8 cellular contexts compared by ENCODE assay signal in the genomic region with DNA sequence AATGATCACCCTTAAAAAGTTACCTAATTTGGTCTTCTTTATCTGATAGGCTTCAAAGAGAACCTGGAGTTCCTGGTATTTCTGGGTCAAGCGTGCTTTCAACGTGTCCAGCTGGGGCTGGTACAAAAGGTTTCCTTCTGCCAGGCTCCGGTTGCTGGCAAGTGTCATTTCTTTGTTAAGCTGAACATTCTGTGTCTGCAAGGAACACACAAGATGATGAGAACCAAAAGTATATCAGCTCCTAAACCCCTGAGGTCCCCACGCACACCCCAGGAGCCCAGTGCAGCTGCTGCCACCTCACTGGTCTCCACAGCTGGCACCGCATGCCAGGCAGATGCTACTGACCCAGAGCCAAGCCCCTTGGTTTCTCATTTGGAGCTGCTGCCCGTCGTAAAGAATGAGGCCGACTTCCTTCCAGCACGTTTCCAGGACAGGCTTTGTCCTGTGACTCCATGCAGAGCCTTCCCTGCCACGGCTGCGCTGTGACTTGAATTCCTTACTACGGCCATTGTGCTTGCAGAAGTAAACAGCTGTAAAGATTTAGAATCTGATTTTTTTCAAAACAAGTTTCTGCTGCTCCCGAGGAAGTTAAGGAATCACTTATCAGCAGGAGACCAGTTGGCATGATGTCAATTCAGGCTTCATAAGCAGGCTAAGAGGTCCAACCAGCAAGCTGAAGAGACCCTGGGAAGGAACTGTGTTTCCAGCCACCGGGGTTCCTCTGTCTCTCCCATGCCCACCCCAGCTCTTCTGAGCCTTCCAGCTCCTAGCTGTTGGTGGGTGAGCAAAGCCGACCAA. TPM values are rescaled to one million over a fixed set of nuclear protein-coding genes. Genes with fewer than 3 reads are reported as not detected.
DNase-seq lines count a peak whose midpoint lies in the region; ATAC-seq, FAIRE-seq and TF ChIP-seq lines count a peak whose summit lies in the region.

No MANE protein-coding gene starts in this region.

- H3K4me3 Mint-ChIP-seq in CD8-positive, alpha-beta memory T cell, result peak overlapping the region; percentile 77 to 98 (median 87)

- no peak for FAIRE-seq in pancreas (lab: Jason Lieb, UNC)

- H3K4me1 ChIP-seq in CD8-positive, alpha-beta memory T cell (ENCODE audit: insufficient read depth, low read length), result peaks cover 65% of the 10 kb centered on the region
- H3K4me1 ChIP-seq in Peyer's patch (peaks cover 13 to 77% (median 27%) of the 10 kb centered on the region in 4 donors), pancreas (peaks cover 38 to 74% (median 63%) of the 10 kb centered on the region in 3 donors)

- H3K4me1 Mint-ChIP-seq in CD8-positive, alpha-beta memory T cell, result peaks cover 59 to 73% (median 65%) of the 10 kb centered on the region in 3 donors

- peak in 1 of 5 donors; percentile 20 for DNase-seq in CD8-positive, alpha-beta memory T cell
- DNase-seq in Peyer's patch (peak in 2 of 3 donors; percentile 53 to 60), fibroblast of gingiva (ENCODE audit: low read depth) (peak; percentile 42), pancreas (peak in 4 of 6 donors; percentile 27 to 60 (median 48)), germinal center (ENCODE audit: low spot score) (no peak), DMS153 treated with DMSO at 0.1 percent for 48 hours (lab: John Stamatoyannopoulos, UW; ENCODE audit: unreplicated experiment) (no peak)

- no peaks in the 10 kb centered on the region for H3K9me3 ChIP-seq in CD8-positive, alpha-beta memory T cell (ENCODE audit: low read length)
- H3K9me3 ChIP-seq in Peyer's patch, result no peaks in the 10 kb centered on the region
- H3K9me3 ChIP-seq in pancreas, result no peaks in the 10 kb centered on the region

- no peaks in the 10 kb centered on the region for H3K9me3 Mint-ChIP-seq in CD8-positive, alpha-beta memory T cell

- peak overlapping the region; percentile 57 for H3K4me3 ChIP-seq in CD8-positive, alpha-beta memory T cell (ENCODE audit: low read length)
- H3K4me3 ChIP-seq in Peyer's patch, result peak overlapping the region; percentile 2 to 41 (median 29)
- H3K4me3 ChIP-seq in pancreas, result peak overlapping the region in 1 of 4 donors; percentile 11

- no peak for TF ChIP-seq CTCF in Peyer's patch (IDR thresholded peaks at IDR 0.05)
- TF ChIP-seq CTCF in pancreas (IDR thresholded peaks at IDR 0.05), result no peak

- no peaks in the 10 kb centered on the region for H3K27me3 Mint-ChIP-seq in CD8-positive, alpha-beta memory T cell

- H3K36me3 Mint-ChIP-seq in CD8-positive, alpha-beta memory T cell, result peaks cover 7 to 62% (median 14%) of the 10 kb centered on the region in 3 donors

- peak overlapping the region in 7 of 8 donors; percentile 75 to 98 (median 96) for H3K27ac Mint-ChIP-seq in CD8-positive, alpha-beta memory T cell

- peaks cover 28% of the 10 kb centered on the region for H3K36me3 ChIP-seq in CD8-positive, alpha-beta memory T cell (ENCODE audit: insufficient read depth, low read length)
- H3K36me3 ChIP-seq in Peyer's patch (peaks cover 0 to 40% (median 0%) of the 10 kb centered on the region in 3 donors), pancreas (peaks cover 0 to 15% (median 0%) of the 10 kb centered on the region in 3 donors)

- intact Hi-C loops in pancreas (cut with DNase I), result no loop called here

- no peaks in the 10 kb centered on the region for H3K27me3 ChIP-seq in CD8-positive, alpha-beta memory T cell (ENCODE audit: insufficient read depth, low read length, poor library complexity, severe bottlenecking)
- H3K27me3 ChIP-seq in Peyer's patch (no peaks in the 10 kb centered on the region), pancreas (no peaks in the 10 kb centered on the region)

- no peak for TF ChIP-seq POLR2A in Peyer's patch (IDR thresholded peaks at IDR 0.05)

- peak in 2 of 4 donors; percentile 0 to 12 for ATAC-seq in pancreas
- ATAC-seq in HG02798 (IDR thresholded peaks at IDR 0.05; ENCODE audit: poor library complexity, unreplicated experiment), result no peak
- ATAC-seq in HG02623 (IDR thresholded peaks at IDR 0.05; ENCODE audit: unreplicated experiment), result no peak

- peak overlapping the region; percentile 19 for H3K27ac ChIP-seq in CD8-positive, alpha-beta memory T cell (ENCODE audit: low read depth, low read length)
- H3K27ac ChIP-seq in Peyer's patch (peak overlapping the region; percentile 67 to 74 (median 73)), pancreas (peak overlapping the region; percentile 59 to 91 (median 76))

- WGBS in pancreas, 2 donors, result 17 to 19% methylated on average over 15 of the region's 15 CpGs

- CTCF ChIA-PET in CD8-positive, alpha-beta memory T cell (lab: Charles Lee), result interaction anchor here (0.8 to 7.4 kb wide), 13 partner anchors 10 to 123 kb away, joined by 3 to 43 read pairs (median 6); partner anchors contain the start of gene VPS37B

- POLR2A ChIA-PET in CD8-positive, alpha-beta memory T cell (lab: Charles Lee), result interaction anchor here (0.6 to 2.4 kb wide), 5 partner anchors 10 to 1289 kb away, joined by 3 to 11 read pairs (median 4); partner anchors contain the start of genes ABCB9 and VPS37B

RNA-seq across cellular contexts. Expression of gene VPS37B, which starts 24.9 kb away (rescaled TPM):
- total RNA-seq in CD8-positive, alpha-beta memory T cell, result 10 to 100 TPM; 19.3 to 19.9 TPM
- polyA plus RNA-seq in CD8-positive, alpha-beta memory T cell, result 30.6 TPM
- total RNA-seq in Peyer's patch (10 to 100 TPM; 49.5 to 92.8 (median 58.4) TPM), pancreas (10 to 100 TPM; 13.5 to 20.2 (median 17.3) TPM)
- polyA plus RNA-seq in pancreas, result 10 to 100 TPM; 27.4 to 30.1 TPM

RNA-seq across cellular contexts. Expression of gene HIP1R, which starts 35.8 kb away (rescaled TPM):
- 10 to 100 TPM; 23.8 to 27.2 TPM for total RNA-seq in CD8-positive, alpha-beta memory T cell
- 12.5 TPM for polyA plus RNA-seq in CD8-positive, alpha-beta memory T cell
- 100 to 1,000 TPM; 208 to 265 (median 238) TPM for total RNA-seq in Peyer's patch
- 10 to 100 TPM; 41.0 to 96.3 (median 47.9) TPM for total RNA-seq in pancreas
- 100 to 1,000 TPM; 158 to 206 TPM for polyA plus RNA-seq in pancreas

Comparison
In these comparisons a context has a peak if more than half of its experiments do, and no peak if none do; other contexts are left out.
1. DNase-seq: peak in Peyer's patch (2 of 3), fibroblast of gingiva (single experiment) and pancreas (4 of 6); none in germinal center (single experiment) and DMS153 treated with DMSO at 0.1 percent for 48 hours (single experiment).
2. H3K27ac ChIP-seq: peak in every context shown above with its lines; median percentile 76 in pancreas; 73 in Peyer's patch; 19 in CD8-positive, alpha-beta memory T cell.